8 cellular contexts compared by ENCODE assay signal in the genomic region with DNA sequence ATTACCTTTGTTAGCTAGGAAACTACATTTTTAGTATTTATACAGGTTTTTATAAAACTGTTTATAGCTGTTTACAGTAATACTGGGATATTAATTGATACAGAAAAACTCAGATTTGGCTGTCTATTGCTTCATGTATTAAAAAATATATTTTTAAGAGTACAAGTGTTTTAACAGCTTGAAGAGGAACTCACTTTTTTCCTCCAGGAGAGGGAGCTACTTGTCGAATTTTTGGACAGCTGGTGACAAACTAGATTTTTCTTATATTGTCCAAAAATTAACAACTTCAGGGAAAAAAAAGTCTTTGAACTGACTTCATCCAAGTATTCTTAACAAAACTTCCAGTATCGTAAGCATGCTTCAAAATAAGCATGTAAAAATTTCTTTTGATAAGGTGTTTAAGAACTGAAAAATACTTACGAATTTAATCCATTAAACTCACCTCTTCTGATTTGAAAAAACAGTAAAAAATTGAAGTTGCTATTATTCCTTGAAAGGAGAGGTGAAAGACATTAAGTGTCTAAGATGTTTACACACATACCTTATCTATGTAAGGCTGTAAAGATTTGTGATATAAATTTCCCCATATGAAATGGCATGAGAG. TPM values are rescaled to one million over a fixed set of nuclear protein-coding genes. Genes with fewer than 3 reads are reported as not detected.
A peak's percentile ranks its signal among the peaks of the same experiment; 100 is the strongest.
DNase-seq lines count a peak whose midpoint lies in the region; ATAC-seq and TF ChIP-seq lines count a peak whose summit lies in the region.

No MANE protein-coding gene starts in this region.

- intact Hi-C loops in sciatic nerve (cut with DNase I), result no loop called here

- peak overlapping the region; percentile 56 for H3K27ac ChIP-seq in caudate nucleus (ENCODE audit: low read depth, low read length)

- DNase-seq in A172 (ENCODE audit: low spot score) (peak; percentile 44), NCI-H446 treated with DMSO at 0.1 percent for 48 hours (lab: John Stamatoyannopoulos, UW) (peak; percentile 65), caudate nucleus (lab: John Stamatoyannopoulos, UW) (peak in 2 of 61 donors; percentile 33 to 36), mucosa of gallbladder (ENCODE audit: low spot score) (peak; percentile 14), sciatic nerve (ENCODE audit: low spot score) (no peak)

- peak; percentile 50 for TF ChIP-seq CTCF in GM12873 (IDR thresholded peaks at IDR 0.05; ENCODE audit: insufficient read depth, low read depth, low read length, missing control alignments)

- ATAC-seq in GM18520 (IDR thresholded peaks at IDR 0.05; ENCODE audit: unreplicated experiment) (no peak), GM21737 (IDR thresholded peaks at IDR 0.05; ENCODE audit: unreplicated experiment) (no peak), sciatic nerve (no peak)

RNA-seq across cellular contexts. Expression of gene DIPK2A, which starts 4.0 kb away (rescaled TPM):
- total RNA-seq in A172 (2014; rRNA removed; shearing (Covaris generic)), result 18.3 and 22.2 TPM in 2 replicates
- total RNA-seq in mucosa of gallbladder (44.1 TPM), sciatic nerve (20.5 TPM)
